In genomic region chr18:48199399-48199798, GRCh38 we compare ENCODE assay signal across 32 cellular contexts.
"Had no signal": no experiment of that assay in that cellular context is flagged by ENCODE, and none has a peak within 500 bp of the region (broad histone marks: within the 10 kb centered on the region; RNA-seq: fewer than 3 reads in every experiment).

No MANE protein-coding gene starts in this region.

- H3K4me1 ChIP-seq: SJSA1 had no signal

- H3K36me3 ChIP-seq: Peyer's patch, SJSA1 had no signal

- H3K27ac ChIP-seq: Peyer's patch, SJSA1, VCaP had no signal

- H3K4me3 ChIP-seq: Peyer's patch, SJSA1 had no signal

- DNase-seq: activated B cell treated with CpG ODN at 0.5 μM for 24 hours; activated CD4-positive, alpha-beta memory T cell treated with anti-CD3 and anti-CD28 coated beads for 36 hours; activated CD4-positive, alpha-beta T cell treated with anti-CD3 and anti-CD28 coated beads for 4 hours; activated CD4-positive, alpha-beta T cell treated with anti-CD3 and anti-CD28 coated beads, Interleukin-2, amount 50 U/mL, for 1 hour; activated CD4-positive, CD25-positive, alpha-beta regulatory T cell treated with anti-CD3 and anti-CD28 coated beads, Interleukin-2, amount 50 U/mL, for 72 hours; activated CD8-positive, alpha-beta memory T cell treated with anti-CD3 and anti-CD28 coated beads, Interleukin-2, amount 50 U/mL, for 4 hours; activated gamma-delta T cell treated with Interleukin-2 at 50 U/mL for 16 hours; activated naive CD4-positive, alpha-beta T cell treated with anti-CD3 and anti-CD28 coated beads for 36 hours; activated T-cell treated with anti-CD3 and anti-CD28 coated beads for 4 hours; activated T-cell treated with anti-CD3 and anti-CD28 coated beads, Interleukin-2, amount 50 U/mL, for 4 hours; anterior cingulate cortex; caudate nucleus; cerebellar nuclear complex; Kasumi-1; KG1; MM.1S; NCI-H1092 treated with DMSO at 0.1 percent for 48 hours; NCI-H1417; NCI-H146; NCI-H187; NCI-H345; NCI-H524 treated with DMSO at 0.1 percent for 48 hours; NCI-H748 treated with DMSO at 0.1 percent for 48 hours; NK-92 treated with Interleukin-12 subunit alpha and Interleukin-12 subunit beta, amount 100 ng/mL, for 24 hours; PC-3; Peyer's patch; RPMI8226; SHP77 treated with DMSO at 0.1 percent for 48 hours; SK-N-SH had no signal

- ATAC-seq: activated naive CD4-positive, alpha-beta T cell treated with anti-CD3 and anti-CD28 coated beads, Interleukin-2, amount 50 U/mL, for 72 hours; activated T-cell treated with anti-CD3 and anti-CD28 coated beads, Interleukin-2, amount 50 U/mL, for 4 hours; PC-3 had no signal

- H3K9me3 ChIP-seq: Peyer's patch, SJSA1, SK-N-SH had no signal
